ENCODE assay signal across 13 cellular contexts in genomic region chr20:37711987-37712961, GRCh38. TPM values are rescaled to one million over a fixed set of nuclear protein-coding genes. Genes with fewer than 3 reads are reported as not detected.
DNase-seq lines count a peak whose midpoint lies in the region; ATAC-seq, FAIRE-seq and TF ChIP-seq lines count a peak whose summit lies in the region.
"Had no signal": no experiment of that assay in that cellular context is flagged by ENCODE, and none has a peak within 500 bp of the region (broad histone marks: within the 10 kb centered on the region; RNA-seq: fewer than 3 reads in every experiment).

No MANE protein-coding gene starts in this region.

- no peak for FAIRE-seq in HepG2 (lab: Jason Lieb, UNC)

- H3K79me2 ChIP-seq in HepG2 (ENCODE audit: insufficient read depth, low read length): peaks cover 71% of the 10 kb centered on the region

- peak; percentile 53; the same call in 1 of the 3 replicates for ATAC-seq in HepG2
- no peak for ATAC-seq in HG02938 (IDR thresholded peaks at IDR 0.05; ENCODE audit: unreplicated experiment)
- ATAC-seq: naive thymus-derived CD8-positive, alpha-beta T cell had no signal

- 0 out of 5 replicates have a peak, but pooled peaks cover 0 to 4% of the 10 kb centered on the region in 2 experiments for H3K36me3 ChIP-seq in HepG2 (replicated peaks in 1 of 2; ENCODE audit: control insufficient read depth in 1 of 2, insufficient read depth in 2 of 2, low read length in 2 of 2)
- H3K36me3 ChIP-seq in thyroid gland: no peaks in the 10 kb centered on the region
- H3K36me3 ChIP-seq: upper lobe of left lung had no signal

- in situ Hi-C loops in HepG2 (cut with HindIII; ENCODE audit: extremely low pct_ligation_motif_present, low pct_unique_long_range_greater_than_20kb): no loop called here

- H3K9ac ChIP-seq in HepG2 (ENCODE audit: insufficient read depth, low read depth, low read length): no peak overlapping the region

- TF ChIP-seq CTCF in HepG2 (CRISPR knock-in tag; IDR thresholded peaks at IDR 0.05): no peak
- TF ChIP-seq CTCF in thyroid gland (IDR thresholded peaks at IDR 0.05): no peak

- 95% methylated on average over 9 of the region's 9 CpGs for WGBS in HepG2 (ENCODE audit: low lambda C conversion rate)
- 61 to 69% methylated on average over 9 of the region's 9 CpGs for WGBS in thyroid gland, 2 donors

- no peak overlapping the region for H3K4me2 ChIP-seq in HepG2 (ENCODE audit: low read depth, low read length)
- H3K4me2 ChIP-seq: smooth muscle cell had no signal

- peak in 2 of 3 experiments; percentile 33 to 77 for DNase-seq in NCI-H1417 (lab: John Stamatoyannopoulos, UW)
- DNase-seq in NCI-H1417 treated with DMSO at 0.1 percent for 48 hours (lab: John Stamatoyannopoulos, UW): no peak
- peak; percentile 33 for DNase-seq in cerebellum (ENCODE audit: low spot score)
- DNase-seq in HepG2 (ENCODE audit: low spot score): no peak
- peak; percentile 35 to 43 for DNase-seq in thyroid gland
- no peak for DNase-seq in DMS79 treated with DMSO at 0.1 percent for 48 hours (lab: John Stamatoyannopoulos, UW)
- DNase-seq in NK-92 treated with Interleukin-12 subunit alpha and Interleukin-12 subunit beta, amount 100 ng/mL, for 24 hours (lab: John Stamatoyannopoulos, UW): no peak
- DNase-seq: 8988T; activated naive CD4-positive, alpha-beta T cell treated with anti-CD3 and anti-CD28 coated beads for 36 hours; naive thymus-derived CD8-positive, alpha-beta T cell; upper lobe of left lung had no signal

- no peak for TF ChIP-seq POLR2A in HepG2 (IDR thresholded peaks at IDR 0.05; ENCODE audit: insufficient read depth in 1 of 2, low read depth in 2 of 2, low read length in 2 of 2)
- no peak for TF ChIP-seq POLR2A in thyroid gland (IDR thresholded peaks at IDR 0.05)

- H4K20me1 ChIP-seq in HepG2 (ENCODE audit: insufficient read depth, low read length): no peaks in the 10 kb centered on the region

- no peak for TF ChIP-seq RAD21 in HepG2 (CRISPR knock-in tag; IDR thresholded peaks at IDR 0.05)

- H3K4me1 ChIP-seq in HepG2 (ENCODE audit: insufficient read depth, low read length): peaks cover 41% of the 10 kb centered on the region
- peaks cover 8 to 17% of the 10 kb centered on the region in 2 donors for H3K4me1 ChIP-seq in thyroid gland

- no peak overlapping the region for H3K4me3 ChIP-seq in HepG2 (replicated peaks in 1 of 3; ENCODE audit: insufficient read depth in 1 of 3, low read depth in 2 of 3, low read length in 3 of 3)
- H3K4me3 ChIP-seq in thyroid gland (replicated peaks in 1 of 3): no peak overlapping the region
- H3K4me3 ChIP-seq: smooth muscle cell, upper lobe of left lung had no signal

- no peak overlapping the region for H3K27ac ChIP-seq in HepG2 (ENCODE audit: extremely low read length, insufficient read depth, low read length)
- no peak overlapping the region for H3K27ac ChIP-seq in thyroid gland

- no peaks in the 10 kb centered on the region for H3K27me3 ChIP-seq in HepG2 (ENCODE audit: control insufficient read depth in 1 of 2, insufficient read depth in 2 of 2, low read length in 2 of 2)
- H3K27me3 ChIP-seq in thyroid gland: no peaks in the 10 kb centered on the region
- H3K27me3 ChIP-seq: upper lobe of left lung had no signal

- no TSS peak for BruUV-seq in HepG2 (replicated peaks; lab: Mats Ljungman, UMichigan)

- POLR2A ChIA-PET in HepG2 (lab: Yijun Ruan, JAX): no interaction called here

- H3K9me3 ChIP-seq in HepG2 (ENCODE audit: low read length): no peaks in the 10 kb centered on the region
- H3K9me3 ChIP-seq in thyroid gland: no peaks in the 10 kb centered on the region
- H3K9me3 ChIP-seq: upper lobe of left lung had no signal

- TF ChIP-seq EP300 in HepG2 (IDR thresholded peaks at IDR 0.05; ENCODE audit: low read depth in 2 of 2, low read length in 2 of 2) (no peak), HepG2 (CRISPR knock-in tag; IDR thresholded peaks at IDR 0.05; ENCODE audit: borderline replicate concordance) (no peak)

- CTCF ChIA-PET in HepG2 (lab: Yijun Ruan, JAX; ENCODE audit: low intra/inter-chr PET ratio, low total read pairs): no interaction called here

- no peak overlapping the region for H2AFZ ChIP-seq in HepG2 (ENCODE audit: low read length)

- intact Hi-C loops in HepG2 (cut with micrococcal nuclease; ENCODE audit: unreplicated experiment) (no loop called here), thyroid gland (cut with DNase I) (no loop called here)

TF ChIP-seq in HepG2, 621 proteins besides CTCF, POLR2A, EP300 and RAD21 (continues in another document):
- TF ChIP-seq RFX5 (IDR thresholded peaks at IDR 0.05; ENCODE audit: low read depth, low read length) (no peak), ZNF780A (CRISPR knock-in tag; IDR thresholded peaks at IDR 0.05) (no peak), ZNF318 (CRISPR knock-in tag; IDR thresholded peaks at IDR 0.05) (no peak), SAFB2 (CRISPR knock-in tag; IDR thresholded peaks at IDR 0.05; ENCODE audit: borderline replicate concordance, low read depth) (no peak)

RNA-seq across cellular contexts. Expression of gene CTNNBL1, which starts 18.4 kb away (rescaled TPM):
- 20.0 TPM for total RNA-seq in cerebellum
- 94.6 and 136 TPM in 2 replicates for total RNA-seq in HepG2 (2016; rRNA removed; fragmentation: Illumina TruSeq; extraction: Trizol)
- 43.5 and 49.5 TPM in 2 replicates for total RNA-seq in HepG2 (2016; cell fraction: cytosol; rRNA removed; fragmentation: Illumina TruSeq; extraction: Trizol; ENCODE audit: low read depth)
- total RNA-seq in HepG2 (2016; cell fraction: insoluble cytoplasmic fraction; rRNA removed; fragmentation: Illumina TruSeq; extraction: Trizol): 97.0 and 143 TPM in 2 replicates
- 53.6 and 54.9 TPM in 2 replicates for total RNA-seq in HepG2 (2016; cell fraction: membrane; rRNA removed; fragmentation: Illumina TruSeq; extraction: Trizol)
- 47.8 and 48.8 TPM in 2 replicates for total RNA-seq in HepG2 (2016; cell fraction: nucleus; rRNA removed; fragmentation: Illumina TruSeq; extraction: Trizol)
- polyA plus RNA-seq in HepG2 (2011; rRNA removed): 47.0 and 49.3 TPM in 2 replicates
- 37.8 and 38.1 TPM in 2 replicates for polyA plus RNA-seq in HepG2 (2011; cell fraction: cytosol; rRNA removed)
- polyA plus RNA-seq in HepG2 (2011; cell fraction: nucleus; rRNA removed): 17.2 and 18.0 TPM in 2 replicates
- 83.2 and 94.2 TPM in 2 replicates for polyA plus RNA-seq in HepG2 (2012)
- polyA plus RNA-seq in HepG2 (2016; cell fraction: cytosol; fragmentation: Illumina TruSeq; extraction: Trizol; ENCODE audit: low read depth): 53.4 and 54.1 TPM in 2 replicates
- 156 and 162 TPM in 2 replicates for polyA plus RNA-seq in HepG2 (2016; cell fraction: insoluble cytoplasmic fraction; fragmentation: Illumina TruSeq; extraction: Trizol; ENCODE audit: low read depth)
- polyA plus RNA-seq in HepG2 (2016; cell fraction: membrane; fragmentation: Illumina TruSeq; extraction: Trizol; ENCODE audit: low read depth): 50.8 and 57.2 TPM in 2 replicates
- polyA plus RNA-seq in HepG2 (2016; cell fraction: nucleus; fragmentation: Illumina TruSeq; extraction: Trizol; ENCODE audit: insufficient read depth, low read depth): 68.0 and 75.7 TPM in 2 replicates
- 33.6 and 37.6 TPM in 2 replicates for polyA minus RNA-seq in HepG2 (2011; rRNA and poly(A)+ RNA removed; ENCODE audit: low replicate concordance)
- polyA minus RNA-seq in HepG2 (2011; cell fraction: cytosol; rRNA and poly(A)+ RNA removed): 27.5 and 33.1 TPM in 2 replicates
- polyA minus RNA-seq in HepG2 (2011; cell fraction: nucleus; rRNA and poly(A)+ RNA removed): 33.5 and 36.7 TPM in 2 replicates
- total RNA-seq in thyroid gland: 10 to 100 TPM; 22.3 to 31.2 (median 24.6) TPM

Comparison
In these comparisons a context has a peak if more than half of its experiments do, and no peak if none do; other contexts are left out.
1. DNase-seq: peak in NCI-H1417 (2 of 3), cerebellum (single experiment) and thyroid gland (2 of 2); none in NCI-H1417 treated with DMSO at 0.1 percent for 48 hours (single experiment), HepG2 (single experiment), DMS79 treated with DMSO at 0.1 percent for 48 hours (single experiment) and NK-92 treated with Interleukin-12 subunit alpha and Interleukin-12 subunit beta, amount 100 ng/mL, for 24 hours (single experiment).